ENCODE assay signal across 14 cellular contexts in genomic region chr6:118313208-118313607, GRCh38.
DNase-seq lines count a peak whose midpoint lies in the region; ATAC-seq and TF ChIP-seq lines count a peak whose summit lies in the region.
"Had no signal": no experiment of that assay in that cellular context is flagged by ENCODE, and none has a peak within 500 bp of the region (broad histone marks: within the 10 kb centered on the region; RNA-seq: fewer than 3 reads in every experiment).

No MANE protein-coding gene starts in this region.

- H3K4me1 ChIP-seq in endodermal cell (ENCODE audit: control insufficient read depth, insufficient read depth, low read length) (peaks cover 9% of the 10 kb centered on the region), neural progenitor cell (peaks cover 18% of the 10 kb centered on the region), right atrium auricular region (peaks cover 0 to 30% of the 10 kb centered on the region in 2 donors)

- POLR2A ChIA-PET in activated CD4-positive, alpha-beta memory T cell treated with anti-CD3 and anti-CD28 coated beads, Interleukin-2, amount 10 ng/mL, durations not matched to agents 7 days and 5 days (lab: Charles Lee), result no interaction called here

- H3K9me3 Mint-ChIP-seq in endodermal cell (no peaks in the 10 kb centered on the region), neural progenitor cell (no peaks in the 10 kb centered on the region)
- no peaks in the 10 kb centered on the region for H3K9me3 Mint-ChIP-seq in activated CD4-positive, alpha-beta memory T cell treated with anti-CD3 and anti-CD28 coated beads, Interleukin-2, amount 10 ng/mL, durations not matched to agents 7 days and 5 days
- no peaks in the 10 kb centered on the region for H3K9me3 Mint-ChIP-seq in stimulated activated memory B cell treated with anti-CD40 and anti-IgM and Interleukin-4, amounts not matched to agents 10 μg/mL and 1 μg/mL and 100 μg/mL, for 72 hours
- H3K9me3 Mint-ChIP-seq: CD4-positive, alpha-beta T cell; GM23338 had no signal

- H3K4me2 ChIP-seq in neural progenitor cell, result peak overlapping the region; percentile 10
- H3K4me2 ChIP-seq: GM23338 had no signal

- H3K4me1 Mint-ChIP-seq in endodermal cell (peaks cover 16% of the 10 kb centered on the region), neural progenitor cell (peaks cover 6% of the 10 kb centered on the region)
- H3K4me1 Mint-ChIP-seq in activated CD4-positive, alpha-beta memory T cell treated with anti-CD3 and anti-CD28 coated beads, Interleukin-2, amount 10 ng/mL, durations not matched to agents 7 days and 5 days, result no peaks in the 10 kb centered on the region
- no peaks in the 10 kb centered on the region for H3K4me1 Mint-ChIP-seq in stimulated activated memory B cell treated with anti-CD40 and anti-IgM and Interleukin-4, amounts not matched to agents 10 μg/mL and 1 μg/mL and 100 μg/mL, for 72 hours
- H3K4me1 Mint-ChIP-seq: B cell, GM23338 had no signal

- peak; percentile 18 for DNase-seq in NCI-H82 treated with DMSO at 0.1 percent for 48 hours (lab: John Stamatoyannopoulos, UW; ENCODE audit: unreplicated experiment)
- DNase-seq in endodermal cell, result no peak
- DNase-seq in neural progenitor cell (ENCODE audit: low spot score), result peak; percentile 21
- no peak for DNase-seq in activated CD4-positive, alpha-beta memory T cell treated with anti-CD3 and anti-CD28 coated beads, Interleukin-2, amount 10 ng/mL, durations not matched to agents 7 days and 5 days
- DNase-seq in right atrium auricular region (ENCODE audit: low spot score), result no peak
- DNase-seq: C1 segment of cervical spinal cord; Calu3; CD4-positive, alpha-beta T cell; DMS79 had no signal

- ATAC-seq in stimulated activated memory B cell treated with anti-CD40 and anti-IgM and Interleukin-4, amounts not matched to agents 10 μg/mL and 1 μg/mL and 100 μg/mL, for 72 hours, result no peak
- no peak for ATAC-seq in HG02885 (IDR thresholded peaks at IDR 0.05; ENCODE audit: poor library complexity, unreplicated experiment)
- ATAC-seq: GM23338 had no signal

- H3K4me3 Mint-ChIP-seq in endodermal cell, result no peak overlapping the region
- H3K4me3 Mint-ChIP-seq in neural progenitor cell, result no peak overlapping the region
- no peak overlapping the region for H3K4me3 Mint-ChIP-seq in activated CD4-positive, alpha-beta memory T cell treated with anti-CD3 and anti-CD28 coated beads, Interleukin-2, amount 10 ng/mL, durations not matched to agents 7 days and 5 days
- no peak overlapping the region for H3K4me3 Mint-ChIP-seq in stimulated activated memory B cell treated with anti-CD40 and anti-IgM and Interleukin-4, amounts not matched to agents 10 μg/mL and 1 μg/mL and 100 μg/mL, for 72 hours
- H3K4me3 Mint-ChIP-seq: B cell; CD4-positive, alpha-beta T cell; GM23338 had no signal

- H3K36me3 Mint-ChIP-seq in endodermal cell (ENCODE audit: low read depth), result no peaks in the 10 kb centered on the region
- peaks cover 36% of the 10 kb centered on the region for H3K36me3 Mint-ChIP-seq in neural progenitor cell
- H3K36me3 Mint-ChIP-seq in activated CD4-positive, alpha-beta memory T cell treated with anti-CD3 and anti-CD28 coated beads, Interleukin-2, amount 10 ng/mL, durations not matched to agents 7 days and 5 days (ENCODE audit: low read depth), result no peaks in the 10 kb centered on the region
- no peaks in the 10 kb centered on the region for H3K36me3 Mint-ChIP-seq in stimulated activated memory B cell treated with anti-CD40 and anti-IgM and Interleukin-4, amounts not matched to agents 10 μg/mL and 1 μg/mL and 100 μg/mL, for 72 hours

- no peaks in the 10 kb centered on the region for H3F3A ChIP-seq in neural progenitor cell (ENCODE audit: low read depth)

- H3K27me3 Mint-ChIP-seq in endodermal cell (ENCODE audit: insufficient read depth) (no peaks in the 10 kb centered on the region), neural progenitor cell (ENCODE audit: insufficient read depth, low read depth) (no peaks in the 10 kb centered on the region)
- H3K27me3 Mint-ChIP-seq in activated CD4-positive, alpha-beta memory T cell treated with anti-CD3 and anti-CD28 coated beads, Interleukin-2, amount 10 ng/mL, durations not matched to agents 7 days and 5 days, result peaks cover 4% of the 10 kb centered on the region
- no peaks in the 10 kb centered on the region for H3K27me3 Mint-ChIP-seq in stimulated activated memory B cell treated with anti-CD40 and anti-IgM and Interleukin-4, amounts not matched to agents 10 μg/mL and 1 μg/mL and 100 μg/mL, for 72 hours
- H3K27me3 Mint-ChIP-seq: B cell had no signal

- no peak overlapping the region for H3K27ac ChIP-seq in endodermal cell (ENCODE audit: low read depth, low read length)
- no peak overlapping the region for H3K27ac ChIP-seq in neural progenitor cell
- H3K27ac ChIP-seq in right atrium auricular region, result peak overlapping the region in 1 of 2 donors; percentile 34

- H3K27ac Mint-ChIP-seq in endodermal cell (no peak overlapping the region), neural progenitor cell (no peak overlapping the region)
- no peak overlapping the region for H3K27ac Mint-ChIP-seq in activated CD4-positive, alpha-beta memory T cell treated with anti-CD3 and anti-CD28 coated beads, Interleukin-2, amount 10 ng/mL, durations not matched to agents 7 days and 5 days
- H3K27ac Mint-ChIP-seq in stimulated activated memory B cell treated with anti-CD40 and anti-IgM and Interleukin-4, amounts not matched to agents 10 μg/mL and 1 μg/mL and 100 μg/mL, for 72 hours, result no peak overlapping the region
- H3K27ac Mint-ChIP-seq: B cell; CD4-positive, alpha-beta T cell; GM23338 had no signal

- no peak overlapping the region for H2AFZ ChIP-seq in neural progenitor cell (replicated peaks)
- H2AFZ ChIP-seq: GM23338 had no signal

- WGBS in endodermal cell (ENCODE audit: insufficient coverage in 1 of 2, insufficient read length in 1 of 2), 2 experiments, result 85 to 88% methylated on average over 1 to 3 of the region's 3 CpGs

- H3K36me3 ChIP-seq in endodermal cell (ENCODE audit: control insufficient read depth, insufficient read depth, low read length) (no peaks in the 10 kb centered on the region), neural progenitor cell (no peaks in the 10 kb centered on the region), right atrium auricular region (no peaks in the 10 kb centered on the region)
- H3K36me3 ChIP-seq: HAP-1 had no signal

- H3K27me3 ChIP-seq in endodermal cell (ENCODE audit: control insufficient read depth, insufficient read depth, low read length, poor library complexity, severe bottlenecking) (no peaks in the 10 kb centered on the region), neural progenitor cell (no peaks in the 10 kb centered on the region), right atrium auricular region (no peaks in the 10 kb centered on the region)

- TF ChIP-seq CTCF in endodermal cell (conservative IDR thresholded peaks at IDR 0.05) (no peak), neural progenitor cell (IDR thresholded peaks at IDR 0.05) (no peak), right atrium auricular region (IDR thresholded peaks at IDR 0.05) (no peak)

- H3K9ac ChIP-seq in endodermal cell (ENCODE audit: extremely low read depth, low read length, poor library complexity, severe bottlenecking) (no peak overlapping the region), neural progenitor cell (no peak overlapping the region)

- H3K79me2 ChIP-seq in neural progenitor cell (ENCODE audit: low read depth), result no peaks in the 10 kb centered on the region

- H3K9me3 ChIP-seq in endodermal cell (ENCODE audit: control insufficient read depth, low read length), result no peaks in the 10 kb centered on the region
- no peaks in the 10 kb centered on the region for H3K9me3 ChIP-seq in neural progenitor cell (ENCODE audit: low read depth)
- H3K9me3 ChIP-seq in right atrium auricular region, result no peaks in the 10 kb centered on the region
- H3K9me3 ChIP-seq: HAP-1 had no signal

- CTCF ChIA-PET in activated CD4-positive, alpha-beta memory T cell treated with anti-CD3 and anti-CD28 coated beads, Interleukin-2, amount 10 ng/mL, durations not matched to agents 7 days and 5 days (lab: Charles Lee), result no interaction called here

- H3K4me3 ChIP-seq in endodermal cell (ENCODE audit: low read length), result peak overlapping the region; percentile 44
- H3K4me3 ChIP-seq in neural progenitor cell, result no peak overlapping the region
- no peak overlapping the region for H3K4me3 ChIP-seq in right atrium auricular region
- H3K4me3 ChIP-seq: GM23338, HAP-1 had no signal

- H4K20me1 ChIP-seq in neural progenitor cell (ENCODE audit: low read depth), result no peaks in the 10 kb centered on the region

Comparison
In these comparisons a context has a peak if more than half of its experiments do, and no peak if none do; other contexts are left out.
1. DNase-seq: peak in NCI-H82 treated with DMSO at 0.1 percent for 48 hours (single experiment) and neural progenitor cell (single experiment); none in endodermal cell (single experiment), activated CD4-positive, alpha-beta memory T cell treated with anti-CD3 and anti-CD28 coated beads, Interleukin-2, amount 10 ng/mL, durations not matched to agents 7 days and 5 days (single experiment) and right atrium auricular region (single experiment).